In the genomic region with DNA sequence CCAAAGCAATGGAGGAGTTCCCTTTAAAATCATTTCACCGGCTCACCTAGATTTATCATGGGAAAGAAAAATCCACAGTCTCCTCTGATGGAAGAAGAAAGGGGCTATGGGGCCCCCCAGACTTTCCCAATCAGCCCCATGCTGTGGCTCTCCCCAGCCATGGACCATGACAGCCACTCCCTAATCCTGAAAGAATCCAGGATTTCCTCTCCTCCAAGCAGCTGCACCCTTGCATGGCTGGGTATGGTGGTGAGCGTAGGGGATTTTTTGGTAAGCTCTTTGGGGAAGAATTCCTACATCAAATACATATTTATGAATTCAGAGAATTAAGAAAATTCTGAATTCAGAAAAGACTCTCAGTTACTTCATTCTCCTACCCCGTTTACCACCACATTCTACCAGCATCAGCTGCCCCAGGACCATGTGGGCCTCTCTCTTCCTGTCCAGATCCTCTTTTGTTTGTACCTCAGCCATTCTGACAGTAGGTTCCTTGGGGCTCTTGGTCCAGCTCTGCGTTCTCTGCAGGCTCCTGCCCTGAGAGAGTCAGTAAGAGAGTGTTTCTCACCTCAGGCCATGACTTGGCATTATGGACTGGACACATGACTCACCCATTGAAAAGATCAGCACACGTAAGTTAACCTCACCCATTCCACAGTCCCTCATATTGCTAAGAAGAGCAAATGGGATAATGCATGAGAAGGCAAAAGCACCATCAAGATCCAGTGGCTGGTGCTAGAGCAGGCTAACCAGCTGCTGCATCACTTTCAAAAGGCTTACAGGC, we compare ENCODE assay signal across 12 cellular contexts.
"Had no signal": no experiment of that assay in that cellular context is flagged by ENCODE, and none has a peak within 500 bp of the region (broad histone marks: within the 10 kb centered on the region; RNA-seq: fewer than 3 reads in every experiment).

No MANE protein-coding gene starts in this region.

- H3K9me3 Mint-ChIP-seq: activated B cell treated with CpG ODN at 0.5 μM for 24 hours had no signal

- H3K27ac ChIP-seq: cardiac muscle cell, pancreas, transverse colon had no signal

- H3K27ac Mint-ChIP-seq: activated B cell treated with CpG ODN at 0.5 μM for 24 hours, mesothelial cell of epicardium had no signal

- DNase-seq: activated B cell treated with CpG ODN at 0.5 μM for 24 hours; activated CD4-positive, alpha-beta T cell treated with anti-CD3 and anti-CD28 coated beads, Interleukin-2, amount 50 U/mL, for 48 hours; activated naive CD4-positive, alpha-beta T cell treated with Interleukin-2 at 50 U/mL for 16 hours; pancreas; SK-N-SH; small intestine; stimulated activated naive CD4-positive, alpha-beta T cell; substantia nigra; T-helper 1 cell; transverse colon had no signal

- H3K4me1 ChIP-seq: pancreas had no signal

- H3K9ac ChIP-seq: SK-N-SH had no signal

- H3K27me3 Mint-ChIP-seq: activated B cell treated with CpG ODN at 0.5 μM for 24 hours had no signal

- H3K36me3 ChIP-seq: cardiac muscle cell, pancreas, transverse colon had no signal

- H3K4me3 ChIP-seq: cardiac muscle cell, pancreas, transverse colon had no signal

- H3K4me2 ChIP-seq: SK-N-SH had no signal

- H3K9me3 ChIP-seq: pancreas, SK-N-SH, transverse colon had no signal

- H3K36me3 Mint-ChIP-seq: mesothelial cell of epicardium had no signal

- H3K4me3 Mint-ChIP-seq: activated B cell treated with CpG ODN at 0.5 μM for 24 hours, mesothelial cell of epicardium had no signal

- H3K27me3 ChIP-seq: cardiac muscle cell, pancreas, transverse colon had no signal
